In genomic region chr15:90901159-90901798, GRCh38 we compare ENCODE assay signal across 8 cellular contexts. TPM values are rescaled to one million over a fixed set of nuclear protein-coding genes. Genes with fewer than 3 reads are reported as not detected.
A peak's percentile ranks its signal among the peaks of the same experiment; 100 is the strongest.
DNase-seq lines count a peak whose midpoint lies in the region; ATAC-seq and TF ChIP-seq lines count a peak whose summit lies in the region.
"Not testable (repeated sequence)": the region's sequence is repeated elsewhere in the genome, so short reads cannot be mapped to it uniquely, and the experiment has no call there.

No MANE protein-coding gene starts in this region.

- H3K36me3 Mint-ChIP-seq in T-helper 2 cell treated with Interferon-gamma antibody and Interleukin-4, amounts not matched to agents 5 μg/mL and 100 μg/mL, for 36 hours (ENCODE audit: low read depth): peaks cover 20% of the 10 kb centered on the region
- H3K36me3 Mint-ChIP-seq in activated naive CD4-positive, alpha-beta T cell treated with anti-CD3 and anti-CD28 coated beads, Interleukin-2, amount 50 U/mL, for 72 hours: peaks cover 10 to 22% of the 10 kb centered on the region in 2 donors
- H3K36me3 Mint-ChIP-seq in dendritic cell treated with granulocyte-macrophage colony-stimulating factor and Interleukin-4, amounts not matched to agents 40 ng/mL and 50 ng/mL, for 4 days (ENCODE audit: low read depth): peaks cover 56% of the 10 kb centered on the region
- peaks cover 5 to 14% (median 11%) of the 10 kb centered on the region in 3 donors for H3K36me3 Mint-ChIP-seq in immature natural killer cell
- H3K36me3 Mint-ChIP-seq in neural crest cell (ENCODE audit: low read depth): not testable (repeated sequence)

- H3K9me3 ChIP-seq in BLaER1 treated with 17β-estradiol and CSF1 and Interleukin-3, amounts not matched to agents 10 nM and 100 nM (replicated peaks in 1 of 11); Karpas-422 (ENCODE audit: low read length); stomach smooth muscle (ENCODE audit: control insufficient read depth in 2 of 2, low read length in 2 of 2): not testable (repeated sequence)

- not testable (repeated sequence) for ATAC-seq in activated naive CD4-positive, alpha-beta T cell treated with anti-CD3 and anti-CD28 coated beads, Interleukin-2, amount 50 U/mL, for 72 hours

- not testable (repeated sequence) for H3K27me3 Mint-ChIP-seq in T-helper 2 cell treated with Interferon-gamma antibody and Interleukin-4, amounts not matched to agents 5 μg/mL and 100 μg/mL, for 36 hours (ENCODE audit: low read depth); dendritic cell treated with granulocyte-macrophage colony-stimulating factor and Interleukin-4, amounts not matched to agents 40 ng/mL and 50 ng/mL, for 4 days; immature natural killer cell (ENCODE audit: low read depth in 3 of 3); neural crest cell (ENCODE audit: low read depth)

- DNase-seq in Karpas-422; T-helper 2 cell treated with Interferon-gamma antibody and Interleukin-4, amounts not matched to agents 5 μg/mL and 100 μg/mL, for 36 hours (ENCODE audit: low spot score); activated naive CD4-positive, alpha-beta T cell treated with anti-CD3 and anti-CD28 coated beads, Interleukin-2, amount 50 U/mL, for 72 hours (ENCODE audit: low spot score in 2 of 2); immature natural killer cell; neural crest cell (ENCODE audit: low read depth, low spot score): not testable (repeated sequence)

- H3K4me1 ChIP-seq in BLaER1 treated with 17β-estradiol and CSF1 and Interleukin-3, amounts not matched to agents 10 nM and 100 nM: peaks cover 35 to 51% (median 45%) of the 10 kb centered on the region in 10 experiments
- H3K4me1 ChIP-seq in Karpas-422 (ENCODE audit: low read length) (peaks cover 20% of the 10 kb centered on the region), stomach smooth muscle (ENCODE audit: control insufficient read depth, insufficient read depth, low read length) (peaks cover 20% of the 10 kb centered on the region)

- H2AFZ ChIP-seq in Karpas-422 (ENCODE audit: low read length): peak overlapping the region; percentile 47; the same call in 1 of the 2 replicates

- not testable (repeated sequence) for TF ChIP-seq CTCF in neural crest cell (conservative IDR thresholded peaks at IDR 0.05)

- H3K79me2 ChIP-seq in Karpas-422 (ENCODE audit: low read length): not testable (repeated sequence)

- H3K4me3 Mint-ChIP-seq in T-helper 2 cell treated with Interferon-gamma antibody and Interleukin-4, amounts not matched to agents 5 μg/mL and 100 μg/mL, for 36 hours: peak overlapping the region; percentile 85
- H3K4me3 Mint-ChIP-seq in dendritic cell treated with granulocyte-macrophage colony-stimulating factor and Interleukin-4, amounts not matched to agents 40 ng/mL and 50 ng/mL, for 4 days: peak overlapping the region; percentile 76
- H3K4me3 Mint-ChIP-seq in immature natural killer cell: peak overlapping the region; percentile 54 to 91 (median 85)
- H3K4me3 Mint-ChIP-seq in neural crest cell: peak overlapping the region; percentile 88

- not testable (repeated sequence) for H3K9me3 Mint-ChIP-seq in T-helper 2 cell treated with Interferon-gamma antibody and Interleukin-4, amounts not matched to agents 5 μg/mL and 100 μg/mL, for 36 hours; activated naive CD4-positive, alpha-beta T cell treated with anti-CD3 and anti-CD28 coated beads, Interleukin-2, amount 50 U/mL, for 72 hours; dendritic cell treated with granulocyte-macrophage colony-stimulating factor and Interleukin-4, amounts not matched to agents 40 ng/mL and 50 ng/mL, for 4 days; immature natural killer cell; neural crest cell

- peaks cover 16 to 23% (median 18%) of the 10 kb centered on the region in 11 experiments for H3K36me3 ChIP-seq in BLaER1 treated with 17β-estradiol and CSF1 and Interleukin-3, amounts not matched to agents 10 nM and 100 nM
- not testable (repeated sequence) for H3K36me3 ChIP-seq in Karpas-422 (ENCODE audit: insufficient read depth, low read length)
- peaks cover 11 to 15% of the 10 kb centered on the region in 2 donors for H3K36me3 ChIP-seq in stomach smooth muscle (ENCODE audit: control insufficient read depth in 2 of 2, insufficient read depth in 2 of 2, low read length in 2 of 2)

- peak overlapping the region; percentile 87 to 99 (median 94) for H3K4me2 ChIP-seq in BLaER1 treated with 17β-estradiol and CSF1 and Interleukin-3, amounts not matched to agents 10 nM and 100 nM
- peak overlapping the region; percentile 89 for H3K4me2 ChIP-seq in Karpas-422 (ENCODE audit: low read depth, low read length, poor library complexity, severe bottlenecking)

- not testable (repeated sequence) for H3K27me3 ChIP-seq in BLaER1 treated with 17β-estradiol and CSF1 and Interleukin-3, amounts not matched to agents 10 nM and 100 nM; Karpas-422 (ENCODE audit: low read length); stomach smooth muscle (ENCODE audit: control insufficient read depth in 1 of 2, insufficient read depth in 2 of 2, low read length in 2 of 2)

- H4K20me1 ChIP-seq in BLaER1 treated with 17β-estradiol and CSF1 and Interleukin-3, amounts not matched to agents 10 nM and 100 nM: peaks cover 0 to 15% (median 0%) of the 10 kb centered on the region in 11 experiments; a peak in 8 of 22 replicates
- H4K20me1 ChIP-seq in Karpas-422 (ENCODE audit: insufficient read depth, low read depth, low read length): not testable (repeated sequence)

- H3K9me2 ChIP-seq in Karpas-422 (replicated peaks; ENCODE audit: insufficient read depth, low read length): not testable (repeated sequence)

- H3K9ac ChIP-seq in BLaER1 treated with 17β-estradiol and CSF1 and Interleukin-3, amounts not matched to agents 10 nM and 100 nM: peak overlapping the region in 9 of 11 experiments; percentile 86 to 96 (median 93); a peak in 13 of 22 replicates
- peak overlapping the region; percentile 81 for H3K9ac ChIP-seq in Karpas-422 (ENCODE audit: low read length)
- peak overlapping the region; percentile 89 to 91 for H3K9ac ChIP-seq in stomach smooth muscle (ENCODE audit: low read length in 2 of 2)

- H3K4me3 ChIP-seq in BLaER1 treated with 17β-estradiol and CSF1 and Interleukin-3, amounts not matched to agents 10 nM and 100 nM: peak overlapping the region in 2 of 10 experiments; percentile 72 to 79; a peak in 2 of 20 replicates
- H3K4me3 ChIP-seq in Karpas-422 (ENCODE audit: low read length): peak overlapping the region; percentile 75
- peak overlapping the region in 1 of 2 donors; percentile 84 for H3K4me3 ChIP-seq in stomach smooth muscle (ENCODE audit: low read length in 2 of 2)

- intact Hi-C loops in dendritic cell treated with granulocyte-macrophage colony-stimulating factor and Interleukin-4, amounts not matched to agents 40 ng/mL and 50 ng/mL, for 4 days (cut with micrococcal nuclease): not testable (repeated sequence)

- H3K27ac ChIP-seq in BLaER1 treated with 17β-estradiol and CSF1 and Interleukin-3, amounts not matched to agents 10 nM and 100 nM: not testable (repeated sequence)
- H3K27ac ChIP-seq in Karpas-422 (ENCODE audit: low read length) (peak overlapping the region; percentile 65; the same call in 1 of the 2 replicates), stomach smooth muscle (ENCODE audit: low read length) (peak overlapping the region; percentile 92)

- peaks cover 32% of the 10 kb centered on the region for H3K4me1 Mint-ChIP-seq in T-helper 2 cell treated with Interferon-gamma antibody and Interleukin-4, amounts not matched to agents 5 μg/mL and 100 μg/mL, for 36 hours (ENCODE audit: low read depth)
- peaks cover 71% of the 10 kb centered on the region for H3K4me1 Mint-ChIP-seq in dendritic cell treated with granulocyte-macrophage colony-stimulating factor and Interleukin-4, amounts not matched to agents 40 ng/mL and 50 ng/mL, for 4 days (ENCODE audit: low read depth)
- H3K4me1 Mint-ChIP-seq in immature natural killer cell (peaks cover 22 to 26% of the 10 kb centered on the region in 2 donors), neural crest cell (peaks cover 21% of the 10 kb centered on the region)

- H3K27ac Mint-ChIP-seq in T-helper 2 cell treated with Interferon-gamma antibody and Interleukin-4, amounts not matched to agents 5 μg/mL and 100 μg/mL, for 36 hours: peak overlapping the region; percentile 88
- H3K27ac Mint-ChIP-seq in activated naive CD4-positive, alpha-beta T cell treated with anti-CD3 and anti-CD28 coated beads, Interleukin-2, amount 50 U/mL, for 72 hours: peak overlapping the region; percentile 78 to 96
- peak overlapping the region; percentile 92 for H3K27ac Mint-ChIP-seq in dendritic cell treated with granulocyte-macrophage colony-stimulating factor and Interleukin-4, amounts not matched to agents 40 ng/mL and 50 ng/mL, for 4 days
- H3K27ac Mint-ChIP-seq in immature natural killer cell: peak overlapping the region; percentile 81 to 95 (median 92)
- H3K27ac Mint-ChIP-seq in neural crest cell (ENCODE audit: unreplicated experiment): not testable (repeated sequence)

RNA-seq across cellular contexts. Expression of gene MAN2A2, which starts 1.8 kb away (rescaled TPM):
- 27.4 and 60.8 TPM in 2 replicates for total RNA-seq in Karpas-422 (2014; rRNA removed; shearing (Covaris generic); ENCODE audit: low replicate concordance)
- total RNA-seq in activated naive CD4-positive, alpha-beta T cell treated with anti-CD3 and anti-CD28 coated beads, Interleukin-2, amount 50 U/mL, for 72 hours: 100 to 1,000 TPM in 1 of 2 donors, 10 to 100 TPM in 1; 99.8 to 225 TPM
- 1 to 10 TPM; 4.1 to 7.4 (median 5.4) TPM for polyA plus RNA-seq in immature natural killer cell
- total RNA-seq in neural crest cell: 78.0 and 81.6 TPM in 2 replicates

RNA-seq across cellular contexts. Expression of gene FES, which starts 17.0 kb away (rescaled TPM):
- 33.7 and 88.0 TPM in 2 replicates for total RNA-seq in Karpas-422 (2014; rRNA removed; shearing (Covaris generic); ENCODE audit: low replicate concordance)
- 10 to 100 TPM; 83.9 to 91.4 TPM for total RNA-seq in activated naive CD4-positive, alpha-beta T cell treated with anti-CD3 and anti-CD28 coated beads, Interleukin-2, amount 50 U/mL, for 72 hours
- polyA plus RNA-seq in immature natural killer cell: 10 to 100 TPM; 28.6 to 73.2 (median 53.5) TPM
- total RNA-seq in neural crest cell: 2.8 TPM in 2 replicates

RNA-seq across cellular contexts. Expression of gene HDDC3, which starts 31.1 kb away (rescaled TPM):
- total RNA-seq in Karpas-422 (2014; rRNA removed; shearing (Covaris generic); ENCODE audit: low replicate concordance): 15.9 and 39.1 TPM in 2 replicates
- total RNA-seq in activated naive CD4-positive, alpha-beta T cell treated with anti-CD3 and anti-CD28 coated beads, Interleukin-2, amount 50 U/mL, for 72 hours: 10 to 100 TPM; 18.9 to 32.4 TPM
- polyA plus RNA-seq in immature natural killer cell: 10 to 100 TPM; 25.5 to 33.1 (median 32.1) TPM
- total RNA-seq in neural crest cell: 15.7 and 16.7 TPM in 2 replicates

RNA-seq across cellular contexts. Expression of gene FURIN, which starts 32.9 kb away (rescaled TPM):
- total RNA-seq in Karpas-422 (2014; rRNA removed; shearing (Covaris generic); ENCODE audit: low replicate concordance): 30.4 and 30.9 TPM in 2 replicates
- 100 to 1,000 TPM; 381 to 721 TPM for total RNA-seq in activated naive CD4-positive, alpha-beta T cell treated with anti-CD3 and anti-CD28 coated beads, Interleukin-2, amount 50 U/mL, for 72 hours
- polyA plus RNA-seq in immature natural killer cell: 10 to 100 TPM; 18.2 to 22.8 (median 20.8) TPM
- total RNA-seq in neural crest cell: 14.8 and 15.7 TPM in 2 replicates

RNA-seq across cellular contexts. Expression of gene UNC45A, which starts 33.8 kb away (rescaled TPM):
- 25.1 and 58.0 TPM in 2 replicates for total RNA-seq in Karpas-422 (2014; rRNA removed; shearing (Covaris generic); ENCODE audit: low replicate concordance)
- total RNA-seq in activated naive CD4-positive, alpha-beta T cell treated with anti-CD3 and anti-CD28 coated beads, Interleukin-2, amount 50 U/mL, for 72 hours: 100 to 1,000 TPM in 1 of 2 donors, 10 to 100 TPM in 1; 75.5 to 112 TPM
- 10 to 100 TPM; 54.9 to 74.4 (median 59.3) TPM for polyA plus RNA-seq in immature natural killer cell
- total RNA-seq in neural crest cell: 65.4 and 73.8 TPM in 2 replicates
